Comparison of ENCODE assay signal across 1 cellular context in the genomic region with DNA sequence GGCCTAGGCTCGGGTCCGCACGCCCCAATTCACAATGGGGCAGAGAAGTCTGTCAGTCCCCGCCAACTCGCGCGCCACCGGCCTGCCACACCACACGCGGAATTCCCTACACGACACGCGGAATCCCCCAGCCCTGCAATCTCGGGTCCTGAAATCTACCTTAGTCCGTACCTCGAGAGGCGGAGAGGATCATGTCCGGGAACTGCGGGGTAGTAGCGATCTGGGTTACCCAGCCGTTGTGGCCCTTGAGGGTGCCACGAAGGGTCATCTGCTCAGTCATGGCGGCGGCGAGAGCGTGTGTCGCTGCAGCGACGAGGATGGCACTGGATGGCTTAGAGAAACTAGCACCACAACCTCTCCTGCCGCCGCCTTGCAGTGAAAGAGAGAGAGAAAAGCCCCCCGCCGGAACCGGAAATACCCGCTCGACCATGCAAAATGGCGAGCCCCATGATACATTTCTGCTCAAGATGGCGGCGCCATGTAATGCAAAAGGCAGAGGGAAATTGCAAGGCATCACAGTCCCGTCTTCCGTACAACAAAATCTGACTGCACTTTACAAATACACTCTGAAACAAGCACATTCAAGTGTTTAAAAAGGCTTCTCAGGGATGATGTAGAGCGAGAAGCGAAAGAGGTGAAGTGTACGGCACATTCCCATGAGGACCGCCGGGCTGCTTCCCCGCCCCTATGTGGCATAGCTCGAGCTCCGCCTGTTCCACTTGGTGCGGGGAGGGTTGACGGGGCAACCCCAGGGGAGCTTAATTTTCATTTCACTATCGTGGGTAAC.
TF ChIP-seq lines count a peak whose summit lies in the region.

A gene (minus strand): TSS at position 386 of the 787 bp plus-strand sequence. CDS start 106 bp downstream, at position 280.

TF ChIP-seq in K562, 482 proteins besides CTCF, POLR2A, EP300 and RAD21 (continued from another document and continues in another):
- TF ChIP-seq, protein P1, sequence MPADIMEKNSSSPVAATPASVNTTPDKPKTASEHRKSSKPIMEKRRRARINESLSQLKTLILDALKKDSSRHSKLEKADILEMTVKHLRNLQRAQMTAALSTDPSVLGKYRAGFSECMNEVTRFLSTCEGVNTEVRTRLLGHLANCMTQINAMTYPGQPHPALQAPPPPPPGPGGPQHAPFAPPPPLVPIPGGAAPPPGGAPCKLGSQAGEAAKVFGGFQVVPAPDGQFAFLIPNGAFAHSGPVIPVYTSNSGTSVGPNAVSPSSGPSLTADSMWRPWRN (IDR thresholded peaks at IDR 0.05; ENCODE audit: low read depth), result 0 out of 2 replicates have a peak, but pooled peaks have one; percentile 7
- TF ChIP-seq, protein P2, sequence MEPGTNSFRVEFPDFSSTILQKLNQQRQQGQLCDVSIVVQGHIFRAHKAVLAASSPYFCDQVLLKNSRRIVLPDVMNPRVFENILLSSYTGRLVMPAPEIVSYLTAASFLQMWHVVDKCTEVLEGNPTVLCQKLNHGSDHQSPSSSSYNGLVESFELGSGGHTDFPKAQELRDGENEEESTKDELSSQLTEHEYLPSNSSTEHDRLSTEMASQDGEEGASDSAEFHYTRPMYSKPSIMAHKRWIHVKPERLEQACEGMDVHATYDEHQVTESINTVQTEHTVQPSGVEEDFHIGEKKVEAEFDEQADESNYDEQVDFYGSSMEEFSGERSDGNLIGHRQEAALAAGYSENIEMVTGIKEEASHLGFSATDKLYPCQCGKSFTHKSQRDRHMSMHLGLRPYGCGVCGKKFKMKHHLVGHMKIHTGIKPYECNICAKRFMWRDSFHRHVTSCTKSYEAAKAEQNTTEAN (CRISPR knock-in tag; IDR thresholded peaks at IDR 0.05), result peak; percentile 34; the same call in 1 of the 2 replicates
- TF ChIP-seq CEBPG (CRISPR knock-in tag; IDR thresholded peaks at IDR 0.05) (0 out of 2 replicates have a peak, but pooled peaks have one; percentile 24), CEBPG (tag; conservative IDR thresholded peaks at IDR 0.05 in 1 of 2, IDR thresholded peaks at IDR 0.05 in 1 of 2) (no peak), POLR2G (IDR thresholded peaks at IDR 0.05; ENCODE audit: low read depth, low read length) (peak; percentile 97), KLF13 (tag; IDR thresholded peaks at IDR 0.05; ENCODE audit: borderline replicate concordance, low read depth) (peak; percentile 56; the same call in 1 of the 2 replicates), SIX5 (IDR thresholded peaks at IDR 0.05; ENCODE audit: borderline replicate concordance in 1 of 2, insufficient read depth in 1 of 2, low read depth in 1 of 2, low read length in 2 of 2) (peak; percentile 28 to 39; a peak in 2 of 4 replicates), JUNB (CRISPR knock-in tag; conservative IDR thresholded peaks at IDR 0.05) (no peak), ILK (tag; IDR thresholded peaks at IDR 0.05; ENCODE audit: borderline replicate concordance, low read depth) (no peak), RBFOX2 (IDR thresholded peaks at IDR 0.05; ENCODE audit: low read depth, low read length) (peak; percentile 98), CREB1 (IDR thresholded peaks at IDR 0.05) (no peak; the same call in 1 of the 2 replicates), CREB1 (CRISPR knock-in tag; IDR thresholded peaks at IDR 0.05) (peak; percentile 48), CCNT2 (IDR thresholded peaks at IDR 0.05; ENCODE audit: borderline replicate concordance, extremely low read depth, insufficient read length, low read depth, low read length) (no peak), RBBP5 (IDR thresholded peaks at IDR 0.05; ENCODE audit: borderline replicate concordance, insufficient read depth, low read length, poor library complexity, severe bottlenecking) (peak; percentile 99), SREBF2 (CRISPR knock-in tag; IDR thresholded peaks at IDR 0.05) (no peak), RUNX1 (IDR thresholded peaks at IDR 0.05; ENCODE audit: low read depth) (no peak), PCBP2 (IDR thresholded peaks at IDR 0.05; ENCODE audit: low read depth, low read length, poor library complexity, severe bottlenecking) (no peak), SIN3B (IDR thresholded peaks at IDR 0.05; ENCODE audit: low read depth) (peak; percentile 23), ZNF347 (CRISPR knock-in tag; IDR thresholded peaks at IDR 0.05; ENCODE audit: low read depth) (peak; percentile 37; the same call in 1 of the 2 replicates), SNRNP70 (optimal IDR thresholded peaks at IDR 0.05; ENCODE audit: low read depth, low read length) (no peak), ZC3H11A (IDR thresholded peaks at IDR 0.05; ENCODE audit: low read depth, low read length) (peak; percentile 61; the same call in 1 of the 2 replicates), ZNF75A (CRISPR knock-in tag; IDR thresholded peaks at IDR 0.05) (no peak), TAF9B (IDR thresholded peaks at IDR 0.05; ENCODE audit: partially characterized antibody) (peak; percentile 99), KLF16 (IDR thresholded peaks at IDR 0.05) (no peak), CBX3 (IDR thresholded peaks at IDR 0.05; ENCODE audit: borderline replicate concordance in 1 of 2, low read length in 2 of 2) (no peak), ZNF589 (CRISPR knock-in tag; IDR thresholded peaks at IDR 0.05; ENCODE audit: low read depth) (no peak; the same call in 1 of the 2 replicates), GTF2A2 (tag; IDR thresholded peaks at IDR 0.05) (peak; percentile 85), NR2C2 (CRISPR knock-in tag; IDR thresholded peaks at IDR 0.05) (peak; percentile 69; the same call in 1 of the 2 replicates), NR2C2 (tag; IDR thresholded peaks at IDR 0.05) (peak; percentile 95; the same call in 1 of the 2 replicates), TEAD1 (CRISPR knock-in tag; IDR thresholded peaks at IDR 0.05) (peak in 1 of 2 experiments; percentile 61; a peak in 2 of 4 replicates), GABPA (tag; conservative IDR thresholded peaks at IDR 0.05; ENCODE audit: low read depth) (peak; percentile 99), TOE1 (IDR thresholded peaks at IDR 0.05; ENCODE audit: borderline replicate concordance) (no peak), TOE1 (CRISPR knock-in tag; IDR thresholded peaks at IDR 0.05; ENCODE audit: borderline replicate concordance, low read depth) (peak; percentile 91; the same call in 1 of the 2 replicates), MIER1 (IDR thresholded peaks at IDR 0.05; ENCODE audit: low read depth) (no peak), RBM17 (IDR thresholded peaks at IDR 0.05; ENCODE audit: borderline replicate concordance, low read depth, low read length) (no peak), TAF1 (IDR thresholded peaks at IDR 0.05; ENCODE audit: control insufficient read depth, extremely low read depth, insufficient read depth, low read length, severe bottlenecking) (peak; percentile 99), RBM39 (optimal IDR thresholded peaks at IDR 0.05; ENCODE audit: low read depth, low read length) (peak; percentile 17), LEF1 (IDR thresholded peaks at IDR 0.05) (no peak)
- TF ChIP-seq, protein P3, sequence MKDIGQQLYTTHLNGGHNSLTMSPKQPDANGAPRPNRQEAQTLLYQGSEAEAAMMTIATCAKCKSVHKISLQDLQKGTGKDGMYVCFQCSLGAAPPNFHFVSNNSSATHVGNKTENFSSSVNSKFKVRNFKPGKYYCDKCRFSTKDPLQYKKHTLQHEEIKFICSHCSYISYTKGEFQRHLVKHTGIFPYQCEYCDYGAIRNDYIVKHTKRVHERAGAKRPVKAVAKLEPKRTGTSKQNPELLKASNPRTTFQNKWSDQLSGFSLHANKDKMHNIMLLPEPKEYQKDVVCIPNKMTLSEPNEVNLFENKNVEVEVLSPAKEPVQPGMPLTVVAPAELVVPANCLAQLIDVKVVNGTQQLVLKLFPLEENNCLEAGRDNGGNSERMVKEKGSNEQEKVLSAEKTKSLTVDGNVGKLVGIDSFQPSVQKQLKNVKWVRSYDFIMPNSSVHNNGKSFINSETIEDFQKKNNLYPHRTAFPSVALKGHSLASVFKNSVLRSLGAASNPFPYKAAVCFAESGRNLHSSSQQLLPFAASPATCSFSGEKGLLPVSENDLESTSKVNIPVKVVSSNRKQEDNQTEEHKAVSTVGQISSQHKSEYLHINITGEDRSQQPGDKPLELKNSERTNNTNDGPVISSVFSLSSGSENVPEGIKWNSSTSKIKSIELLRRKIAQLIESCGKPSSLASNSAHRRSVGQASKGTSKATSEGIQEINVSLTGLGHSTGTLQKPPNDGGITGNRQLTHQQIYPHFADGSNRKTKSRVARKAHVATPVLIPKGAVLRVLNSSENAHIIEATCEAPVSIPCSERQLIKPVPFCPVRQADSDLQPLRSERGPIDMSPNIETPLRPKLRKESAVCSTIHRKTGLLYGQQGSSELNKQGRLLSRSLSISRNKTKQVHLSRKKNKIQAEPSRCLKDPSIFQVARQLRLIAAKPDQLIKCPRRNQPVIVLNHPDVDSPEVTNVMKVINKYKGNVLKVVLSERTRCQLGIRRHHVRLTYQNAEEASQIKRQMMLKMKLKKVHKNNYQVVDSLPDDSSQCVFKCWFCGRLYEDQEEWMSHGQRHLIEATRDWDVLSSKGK (CRISPR knock-in tag; IDR thresholded peaks at IDR 0.05), result no peak
- TF ChIP-seq, protein P4, sequence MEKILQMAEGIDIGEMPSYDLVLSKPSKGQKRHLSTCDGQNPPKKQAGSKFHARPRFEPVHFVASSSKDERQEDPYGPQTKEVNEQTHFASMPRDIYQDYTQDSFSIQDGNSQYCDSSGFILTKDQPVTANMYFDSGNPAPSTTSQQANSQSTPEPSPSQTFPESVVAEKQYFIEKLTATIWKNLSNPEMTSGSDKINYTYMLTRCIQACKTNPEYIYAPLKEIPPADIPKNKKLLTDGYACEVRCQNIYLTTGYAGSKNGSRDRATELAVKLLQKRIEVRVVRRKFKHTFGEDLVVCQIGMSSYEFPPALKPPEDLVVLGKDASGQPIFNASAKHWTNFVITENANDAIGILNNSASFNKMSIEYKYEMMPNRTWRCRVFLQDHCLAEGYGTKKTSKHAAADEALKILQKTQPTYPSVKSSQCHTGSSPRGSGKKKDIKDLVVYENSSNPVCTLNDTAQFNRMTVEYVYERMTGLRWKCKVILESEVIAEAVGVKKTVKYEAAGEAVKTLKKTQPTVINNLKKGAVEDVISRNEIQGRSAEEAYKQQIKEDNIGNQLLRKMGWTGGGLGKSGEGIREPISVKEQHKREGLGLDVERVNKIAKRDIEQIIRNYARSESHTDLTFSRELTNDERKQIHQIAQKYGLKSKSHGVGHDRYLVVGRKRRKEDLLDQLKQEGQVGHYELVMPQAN (IDR thresholded peaks at IDR 0.05; ENCODE audit: borderline replicate concordance), result peak; percentile 62
- TF ChIP-seq, protein P5, sequence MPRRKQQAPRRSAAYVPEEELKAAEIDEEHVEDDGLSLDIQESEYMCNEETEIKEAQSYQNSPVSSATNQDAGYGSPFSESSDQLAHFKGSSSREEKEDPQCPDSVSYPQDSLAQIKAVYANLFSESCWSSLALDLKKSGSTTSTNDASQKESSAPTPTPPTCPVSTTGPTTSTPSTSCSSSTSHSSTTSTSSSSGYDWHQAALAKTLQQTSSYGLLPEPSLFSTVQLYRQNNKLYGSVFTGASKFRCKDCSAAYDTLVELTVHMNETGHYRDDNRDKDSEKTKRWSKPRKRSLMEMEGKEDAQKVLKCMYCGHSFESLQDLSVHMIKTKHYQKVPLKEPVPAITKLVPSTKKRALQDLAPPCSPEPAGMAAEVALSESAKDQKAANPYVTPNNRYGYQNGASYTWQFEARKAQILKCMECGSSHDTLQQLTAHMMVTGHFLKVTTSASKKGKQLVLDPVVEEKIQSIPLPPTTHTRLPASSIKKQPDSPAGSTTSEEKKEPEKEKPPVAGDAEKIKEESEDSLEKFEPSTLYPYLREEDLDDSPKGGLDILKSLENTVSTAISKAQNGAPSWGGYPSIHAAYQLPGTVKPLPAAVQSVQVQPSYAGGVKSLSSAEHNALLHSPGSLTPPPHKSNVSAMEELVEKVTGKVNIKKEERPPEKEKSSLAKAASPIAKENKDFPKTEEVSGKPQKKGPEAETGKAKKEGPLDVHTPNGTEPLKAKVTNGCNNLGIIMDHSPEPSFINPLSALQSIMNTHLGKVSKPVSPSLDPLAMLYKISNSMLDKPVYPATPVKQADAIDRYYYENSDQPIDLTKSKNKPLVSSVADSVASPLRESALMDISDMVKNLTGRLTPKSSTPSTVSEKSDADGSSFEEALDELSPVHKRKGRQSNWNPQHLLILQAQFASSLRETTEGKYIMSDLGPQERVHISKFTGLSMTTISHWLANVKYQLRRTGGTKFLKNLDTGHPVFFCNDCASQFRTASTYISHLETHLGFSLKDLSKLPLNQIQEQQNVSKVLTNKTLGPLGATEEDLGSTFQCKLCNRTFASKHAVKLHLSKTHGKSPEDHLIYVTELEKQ (CRISPR knock-in tag; IDR thresholded peaks at IDR 0.05), result no peak
- TF ChIP-seq, protein P6, sequence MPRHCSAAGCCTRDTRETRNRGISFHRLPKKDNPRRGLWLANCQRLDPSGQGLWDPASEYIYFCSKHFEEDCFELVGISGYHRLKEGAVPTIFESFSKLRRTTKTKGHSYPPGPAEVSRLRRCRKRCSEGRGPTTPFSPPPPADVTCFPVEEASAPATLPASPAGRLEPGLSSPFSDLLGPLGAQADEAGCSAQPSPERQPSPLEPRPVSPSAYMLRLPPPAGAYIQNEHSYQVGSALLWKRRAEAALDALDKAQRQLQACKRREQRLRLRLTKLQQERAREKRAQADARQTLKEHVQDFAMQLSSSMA (CRISPR knock-in tag; IDR thresholded peaks at IDR 0.05), result peak; percentile 82
- TF ChIP-seq, protein P7, sequence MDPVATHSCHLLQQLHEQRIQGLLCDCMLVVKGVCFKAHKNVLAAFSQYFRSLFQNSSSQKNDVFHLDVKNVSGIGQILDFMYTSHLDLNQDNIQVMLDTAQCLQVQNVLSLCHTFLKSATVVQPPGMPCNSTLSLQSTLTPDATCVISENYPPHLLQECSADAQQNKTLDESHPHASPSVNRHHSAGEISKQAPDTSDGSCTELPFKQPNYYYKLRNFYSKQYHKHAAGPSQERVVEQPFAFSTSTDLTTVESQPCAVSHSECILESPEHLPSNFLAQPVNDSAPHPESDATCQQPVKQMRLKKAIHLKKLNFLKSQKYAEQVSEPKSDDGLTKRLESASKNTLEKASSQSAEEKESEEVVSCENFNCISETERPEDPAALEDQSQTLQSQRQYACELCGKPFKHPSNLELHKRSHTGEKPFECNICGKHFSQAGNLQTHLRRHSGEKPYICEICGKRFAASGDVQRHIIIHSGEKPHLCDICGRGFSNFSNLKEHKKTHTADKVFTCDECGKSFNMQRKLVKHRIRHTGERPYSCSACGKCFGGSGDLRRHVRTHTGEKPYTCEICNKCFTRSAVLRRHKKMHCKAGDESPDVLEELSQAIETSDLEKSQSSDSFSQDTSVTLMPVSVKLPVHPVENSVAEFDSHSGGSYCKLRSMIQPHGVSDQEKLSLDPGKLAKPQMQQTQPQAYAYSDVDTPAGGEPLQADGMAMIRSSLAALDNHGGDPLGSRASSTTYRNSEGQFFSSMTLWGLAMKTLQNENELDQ (CRISPR knock-in tag; IDR thresholded peaks at IDR 0.05; ENCODE audit: borderline replicate concordance), result no peak
